Comparison of ENCODE assay signal across 9 cellular contexts in the genomic region with DNA sequence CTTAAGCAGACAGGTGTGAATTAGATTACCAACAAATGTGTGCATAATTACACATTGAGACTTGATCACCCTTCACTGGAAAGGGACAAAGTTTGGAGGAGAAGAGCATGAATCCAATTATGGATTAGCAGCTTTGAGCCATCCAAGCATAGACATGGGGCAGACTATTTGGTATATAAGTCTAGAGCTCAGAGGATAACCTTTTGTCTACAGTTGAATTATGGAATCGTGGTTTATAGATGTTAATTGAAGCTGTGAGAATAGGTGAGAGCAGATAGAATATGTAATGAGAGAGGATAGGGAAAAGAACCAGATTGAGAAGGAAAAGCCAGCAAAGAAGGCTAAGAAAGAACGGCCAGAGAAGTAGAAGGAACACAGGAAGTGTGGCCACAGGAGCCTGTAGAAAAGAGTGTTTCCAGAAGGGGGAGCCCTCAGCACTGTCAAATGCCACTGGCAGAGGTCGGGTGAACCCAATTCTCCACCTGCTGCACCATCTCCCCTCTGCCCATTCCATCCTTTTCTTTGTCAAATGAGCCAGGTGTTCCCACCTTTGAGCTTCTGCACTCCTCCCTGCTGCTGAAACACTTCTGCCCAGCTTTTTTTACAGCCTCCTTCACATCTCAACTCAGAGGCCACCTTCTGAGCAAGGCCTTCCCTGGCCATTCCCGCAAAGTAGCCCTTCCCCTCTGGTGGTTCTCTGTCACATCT. TPM values are rescaled to one million over a fixed set of nuclear protein-coding genes. Genes with fewer than 3 reads are reported as not detected.
DNase-seq lines count a peak whose midpoint lies in the region; ATAC-seq and TF ChIP-seq lines count a peak whose summit lies in the region.
"Had no signal": no experiment of that assay in that cellular context is flagged by ENCODE, and none has a peak within 500 bp of the region (broad histone marks: within the 10 kb centered on the region; RNA-seq: fewer than 3 reads in every experiment).

No MANE protein-coding gene starts in this region.

- H3K27me3 ChIP-seq in Panc1 (ENCODE audit: control insufficient read depth, insufficient read depth, low read length) (no peaks in the 10 kb centered on the region), aorta (ENCODE audit: control insufficient read depth in 1 of 2, insufficient read depth in 2 of 2, low read length in 1 of 2) (no peaks in the 10 kb centered on the region)

- H3K4me1 ChIP-seq in Panc1 (ENCODE audit: control insufficient read depth, insufficient read depth, low read length) (no peaks in the 10 kb centered on the region), aorta (ENCODE audit: control insufficient read depth in 1 of 2, insufficient read depth in 2 of 2, low read length in 2 of 2) (no peaks in the 10 kb centered on the region)

- H3K36me3 ChIP-seq in KOPT-K1 (ENCODE audit: insufficient read depth, low read length) (peaks cover 62% of the 10 kb centered on the region), Panc1 (ENCODE audit: control insufficient read depth, insufficient read depth, low read length) (peaks cover 9% of the 10 kb centered on the region), aorta (ENCODE audit: control insufficient read depth in 1 of 2, insufficient read depth in 2 of 2, low read length in 1 of 2) (peaks cover 2 to 4% of the 10 kb centered on the region in 2 donors)

- intact Hi-C loops in Panc1 (cut with micrococcal nuclease; ENCODE audit: unreplicated experiment), result no loop called here
- intact Hi-C loops in aorta (cut with DNase I), result loop anchor here (5.0 to 10.0 kb wide), 4 partner anchors 93 to 286 kb away; a partner anchor contains a TSS

- H3K27ac ChIP-seq in KOPT-K1 (ENCODE audit: low read depth, low read length, poor library complexity, severe bottlenecking) (peak overlapping the region; percentile 2), Panc1 (ENCODE audit: low read length) (no peak overlapping the region), aorta (ENCODE audit: low read depth in 1 of 2, low read length in 2 of 2) (no peak overlapping the region)

- H3K4me1 Mint-ChIP-seq in activated T-cell treated with anti-CD3 and anti-CD28 coated beads, Interleukin-2, amount 50 U/mL, for 24 hours (ENCODE audit: low read depth), result peaks cover 8% of the 10 kb centered on the region
- H3K4me1 Mint-ChIP-seq in osteocyte (ENCODE audit: unreplicated experiment), result no peaks in the 10 kb centered on the region

- peak overlapping the region; percentile 71 for H3K27ac Mint-ChIP-seq in activated T-cell treated with anti-CD3 and anti-CD28 coated beads, Interleukin-2, amount 50 U/mL, for 24 hours
- peak overlapping the region; percentile 57 for H3K27ac Mint-ChIP-seq in osteocyte (ENCODE audit: unreplicated experiment)

- CTCF ChIA-PET in Panc1 (lab: Charles Lee), result interaction anchor here (0.6 to 1.1 kb wide), 5 partner anchors 15 to 202 kb away, joined by 3 to 10 read pairs (median 4); no protein-coding TSS in a partner anchor

- in situ Hi-C loops in Panc1 (cut with HindIII; ENCODE audit: low pct_unique_long_range_greater_than_20kb, low sequenced_read_pairs), result no loop called here

- peaks cover 76% of the 10 kb centered on the region for H3K36me3 Mint-ChIP-seq in activated T-cell treated with anti-CD3 and anti-CD28 coated beads, Interleukin-2, amount 50 U/mL, for 24 hours (ENCODE audit: low read depth)
- peaks cover 37% of the 10 kb centered on the region for H3K36me3 Mint-ChIP-seq in osteocyte (ENCODE audit: unreplicated experiment)

- H3K27me3 Mint-ChIP-seq in activated T-cell treated with anti-CD3 and anti-CD28 coated beads, Interleukin-2, amount 50 U/mL, for 24 hours, result no peaks in the 10 kb centered on the region
- no peaks in the 10 kb centered on the region for H3K27me3 Mint-ChIP-seq in osteocyte (ENCODE audit: unreplicated experiment)

- peak; percentile 96 for ATAC-seq in Panc1
- ATAC-seq in aorta (ENCODE audit: low FRiP score), result peak; percentile 89
- no peak for ATAC-seq in HG02759 (IDR thresholded peaks at IDR 0.05; ENCODE audit: unreplicated experiment)

- H3K9me3 Mint-ChIP-seq in activated T-cell treated with anti-CD3 and anti-CD28 coated beads, Interleukin-2, amount 50 U/mL, for 24 hours, result no peaks in the 10 kb centered on the region
- H3K9me3 Mint-ChIP-seq in osteocyte (ENCODE audit: unreplicated experiment), result no peaks in the 10 kb centered on the region

- H3K9me3 ChIP-seq in KOPT-K1 (ENCODE audit: insufficient read depth, low read length, poor library complexity, severe bottlenecking) (no peaks in the 10 kb centered on the region), Panc1 (ENCODE audit: control insufficient read depth, insufficient read depth, low read depth, low read length) (no peaks in the 10 kb centered on the region), aorta (ENCODE audit: control insufficient read depth, low read length) (no peaks in the 10 kb centered on the region)

- DNase-seq in DMS79 treated with DMSO at 0.1 percent for 48 hours (lab: John Stamatoyannopoulos, UW) (peak; percentile 46), Panc1 (ENCODE audit: low read depth, low spot score) (no peak), fibroblast of peridontal ligament (ENCODE audit: extremely low read depth) (peak; percentile 62), osteocyte (ENCODE audit: extremely low spot score, unreplicated experiment) (no peak), aorta (peak; percentile 11 to 67)
- peak; percentile 59 for DNase-seq in activated T-cell treated with anti-CD3 and anti-CD28 coated beads, Interleukin-2, amount 50 U/mL, for 24 hours

- no peak overlapping the region for H3K4me3 Mint-ChIP-seq in activated T-cell treated with anti-CD3 and anti-CD28 coated beads, Interleukin-2, amount 50 U/mL, for 24 hours
- H3K4me3 Mint-ChIP-seq in osteocyte (ENCODE audit: unreplicated experiment), result no peak overlapping the region

- H3K4me3 ChIP-seq in Panc1 (ENCODE audit: low read depth in 2 of 2, low read length in 2 of 2) (no peak overlapping the region), aorta (ENCODE audit: low read length in 2 of 2) (no peak overlapping the region)

- POLR2A ChIA-PET in Panc1 (lab: Charles Lee), result interaction anchor here (0.9 kb wide), 1 partner anchor 14 kb away, joined by 3 read pairs; no protein-coding TSS in a partner anchor

- no TSS peak for BruUV-seq in Panc1 (replicated peaks; lab: Mats Ljungman, UMichigan)

- WGBS in aorta, 2 donors, result 23% methylated on average over 4 of the region's 4 CpGs

- peak; percentile 84 for TF ChIP-seq CTCF in Panc1 (IDR thresholded peaks at IDR 0.05)
- peak; percentile 83 for TF ChIP-seq CTCF in osteocyte (IDR thresholded peaks at IDR 0.05)

RNA-seq across cellular contexts. Expression of a gene that starts 7.3 kb away (rescaled TPM):
- 48.8 TPM for total RNA-seq in Panc1 (2021; ENCODE audit: unreplicated experiment)
- polyA plus RNA-seq in Panc1 (2012; ENCODE audit: insufficient read length), result 92.5 TPM
- 23.2 and 30.0 TPM in 2 replicates for total RNA-seq in osteocyte
- total RNA-seq in aorta, result 10 to 100 TPM; 25.8 to 27.8 TPM
- polyA plus RNA-seq in aorta, result 10 to 100 TPM; 29.3 to 30.7 TPM

RNA-seq across cellular contexts. Expression of a gene that starts 7.4 kb away (rescaled TPM):
- total RNA-seq in Panc1 (2021; ENCODE audit: unreplicated experiment) (1.1 TPM), osteocyte (0.91 TPM in 1 of 2 replicates, not detected in the other), aorta (1 to 10 TPM; 1.6 to 3.6 TPM)
- polyA plus RNA-seq in Panc1 (2012; ENCODE audit: insufficient read length), result 0.67 TPM
- 1 to 10 TPM in 1 of 2 donors, not detected in 1; 1.9 TPM for polyA plus RNA-seq in aorta
- total RNA-seq: T-helper 1 cell treated with Interleukin-12 subunit alpha and Interleukin-12 subunit beta and Interleukin-4 antibody, amounts not matched to agents 30 ng/mL and 1 ng/mL, for 36 hours had no signal

RNA-seq across cellular contexts. Expression of a gene that starts 13.4 kb away (rescaled TPM):
- total RNA-seq in Panc1 (2021; ENCODE audit: unreplicated experiment) (173 TPM), osteocyte (21.3 and 21.9 TPM in 2 replicates), aorta (1 to 10 TPM; 1.0 to 1.9 TPM)
- polyA plus RNA-seq in Panc1 (2012; ENCODE audit: insufficient read length), result 116 TPM
- 1 to 10 TPM in 1 of 2 donors, not detected in 1; 5.0 TPM for polyA plus RNA-seq in aorta

RNA-seq across cellular contexts. Expression of a gene that starts 28.0 kb away (rescaled TPM):
- 0.26 TPM for total RNA-seq in Panc1 (2021; ENCODE audit: unreplicated experiment)
- 0.50 TPM for polyA plus RNA-seq in Panc1 (2012; ENCODE audit: insufficient read length)
- total RNA-seq in osteocyte, result 1.2 TPM in 1 of 2 replicates, not detected in the other
- total RNA-seq in aorta, result not detected
- 10 to 100 TPM in 1 of 2 donors, 1 to 10 TPM in 1; 1.9 to 26.3 TPM for polyA plus RNA-seq in aorta
- total RNA-seq: T-helper 1 cell treated with Interleukin-12 subunit alpha and Interleukin-12 subunit beta and Interleukin-4 antibody, amounts not matched to agents 30 ng/mL and 1 ng/mL, for 36 hours had no signal

RNA-seq across cellular contexts. Expression of a gene that starts 34.5 kb away (rescaled TPM):
- total RNA-seq in Panc1 (2021; ENCODE audit: unreplicated experiment) (25.7 TPM), osteocyte (24.4 and 25.6 TPM in 2 replicates), aorta (10 to 100 TPM; 36.2 to 57.7 TPM)
- polyA plus RNA-seq in Panc1 (2012; ENCODE audit: insufficient read length), result 46.1 TPM
- 100 to 1,000 TPM in 1 of 2 donors, 10 to 100 TPM in 1; 14.9 to 117 TPM for polyA plus RNA-seq in aorta

Comparison
In these comparisons a context has a peak if more than half of its experiments do, and no peak if none do; other contexts are left out.
1. DNase-seq: peak in DMS79 treated with DMSO at 0.1 percent for 48 hours (single experiment), activated T-cell treated with anti-CD3 and anti-CD28 coated beads, Interleukin-2, amount 50 U/mL, for 24 hours (single experiment), fibroblast of peridontal ligament (single experiment) and aorta (2 of 2); none in Panc1 (single experiment) and osteocyte (single experiment).